9 cellular contexts compared by ENCODE assay signal in the genomic region with DNA sequence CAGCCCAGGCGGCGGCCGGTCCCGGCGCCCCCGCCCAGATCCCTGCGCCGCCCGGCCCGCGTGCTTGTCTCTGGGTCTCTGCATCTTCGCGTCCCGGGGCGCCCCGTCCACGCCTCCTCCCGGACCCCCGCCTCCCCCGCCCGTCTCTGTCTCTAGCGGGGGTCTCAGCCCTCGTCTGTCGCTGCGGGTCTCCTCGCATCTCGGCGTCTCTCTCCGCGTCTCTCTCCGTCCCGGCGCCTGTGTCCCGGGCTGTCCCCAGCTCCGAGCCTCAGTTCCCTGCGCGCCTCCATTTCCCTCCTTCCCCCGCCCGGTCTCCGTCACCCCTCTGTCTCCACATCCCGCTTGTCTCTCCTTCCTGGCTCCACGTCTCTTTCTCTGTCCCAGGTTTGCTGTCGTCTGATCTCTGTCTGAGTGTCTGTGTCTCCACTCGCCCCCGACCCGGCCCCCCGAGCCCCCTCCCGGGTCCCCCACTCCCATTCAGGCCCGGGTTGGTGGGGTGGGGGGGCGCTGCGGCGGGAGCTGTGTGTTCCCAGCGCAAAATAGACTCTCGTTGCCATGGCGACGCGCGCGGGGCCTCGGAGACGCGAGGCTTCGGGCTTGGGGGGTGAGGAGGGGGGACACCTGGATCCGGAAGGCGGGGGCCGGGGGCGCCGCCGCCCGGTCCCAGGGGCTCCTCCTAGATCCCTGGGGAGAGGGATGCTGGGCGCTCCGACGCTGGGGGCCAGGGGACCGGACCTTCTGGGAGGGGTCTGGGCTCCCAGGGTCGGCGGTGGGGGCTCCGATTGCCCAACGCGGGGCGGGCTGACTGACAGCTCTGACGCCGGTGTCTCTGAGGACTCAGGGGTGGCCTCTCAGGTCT. TPM values are rescaled to one million over a fixed set of nuclear protein-coding genes. Genes with fewer than 3 reads are reported as not detected.
DNase-seq lines count a peak whose midpoint lies in the region; ATAC-seq lines count a peak whose summit lies in the region.
"Had no signal": no experiment of that assay in that cellular context is flagged by ENCODE, and none has a peak within 500 bp of the region (broad histone marks: within the 10 kb centered on the region; RNA-seq: fewer than 3 reads in every experiment).

No MANE protein-coding gene starts in this region.

- peaks cover 10% of the 10 kb centered on the region for H3K36me3 Mint-ChIP-seq in activated naive CD4-positive, alpha-beta T cell treated with anti-CD3 and anti-CD28 coated beads, Interleukin-2, amount 50 U/mL, for 24 hours

- no peaks in the 10 kb centered on the region for H3K9me3 Mint-ChIP-seq in activated naive CD4-positive, alpha-beta T cell treated with anti-CD3 and anti-CD28 coated beads, Interleukin-2, amount 50 U/mL, for 24 hours

- ATAC-seq in left colon = peak; percentile 13
- ATAC-seq in GM21576 (IDR thresholded peaks at IDR 0.05; ENCODE audit: unreplicated experiment) = no peak
- no peak for ATAC-seq in GM19395 (IDR thresholded peaks at IDR 0.05; ENCODE audit: unreplicated experiment)
- no peak for ATAC-seq in HG03139 (IDR thresholded peaks at IDR 0.05; ENCODE audit: unreplicated experiment)

- peaks cover 15% of the 10 kb centered on the region for H3K4me1 Mint-ChIP-seq in activated naive CD4-positive, alpha-beta T cell treated with anti-CD3 and anti-CD28 coated beads, Interleukin-2, amount 50 U/mL, for 24 hours

- intact Hi-C loops in left colon (cut with DNase I, micrococcal nuclease) = no loop called here

- H3K4me3 Mint-ChIP-seq in activated naive CD4-positive, alpha-beta T cell treated with anti-CD3 and anti-CD28 coated beads, Interleukin-2, amount 50 U/mL, for 24 hours = peak overlapping the region; percentile 75

- no peak overlapping the region for H3K27ac Mint-ChIP-seq in activated naive CD4-positive, alpha-beta T cell treated with anti-CD3 and anti-CD28 coated beads, Interleukin-2, amount 50 U/mL, for 24 hours

- H3K27me3 Mint-ChIP-seq in activated naive CD4-positive, alpha-beta T cell treated with anti-CD3 and anti-CD28 coated beads, Interleukin-2, amount 50 U/mL, for 24 hours = peaks cover 15% of the 10 kb centered on the region

- DNase-seq in stimulated activated naive CD4-positive, alpha-beta T cell (lab: John Stamatoyannopoulos, UW) = peak in 4 of 6 experiments; percentile 17 to 36 (median 30)
- DNase-seq in stimulated activated naive CD4-positive, alpha-beta T cell treated with Interleukin-2 at 50 U/mL for 16 hours (lab: John Stamatoyannopoulos, UW) = no peak
- DNase-seq in left colon (no peak), SW480 (ENCODE audit: low spot score) (no peak)

RNA-seq across cellular contexts. Expression of a gene that starts 8.7 kb away (rescaled TPM):
- not detected for total RNA-seq in left colon
- total RNA-seq: fibroblast of lung had no signal

RNA-seq across cellular contexts. Expression of a gene that starts 9.7 kb away (rescaled TPM):
- total RNA-seq in left colon = 100 to 1,000 TPM in 1 of 2 donors, 10 to 100 TPM in 1; 63.5 to 115 TPM

RNA-seq across cellular contexts. Expression of a gene that starts 12.8 kb away (rescaled TPM):
- not detected for total RNA-seq in left colon
- total RNA-seq: fibroblast of lung had no signal

RNA-seq across cellular contexts. Expression of a gene that starts 24.7 kb away (rescaled TPM):
- total RNA-seq in left colon = 10 to 100 TPM in 1 of 2 donors, 1 to 10 TPM in 1; 8.0 to 10.3 TPM

RNA-seq across cellular contexts. Expression of a gene that starts 33.2 kb away (rescaled TPM):
- 1 to 10 TPM; 4.0 to 4.8 TPM for total RNA-seq in left colon

Comparison
In these comparisons a context has a peak if more than half of its experiments do, and no peak if none do; other contexts are left out.
1. DNase-seq: peak in stimulated activated naive CD4-positive, alpha-beta T cell (4 of 6); none in stimulated activated naive CD4-positive, alpha-beta T cell treated with Interleukin-2 at 50 U/mL for 16 hours (single experiment), left colon (0 of 2) and SW480 (single experiment).